In the genomic region with DNA sequence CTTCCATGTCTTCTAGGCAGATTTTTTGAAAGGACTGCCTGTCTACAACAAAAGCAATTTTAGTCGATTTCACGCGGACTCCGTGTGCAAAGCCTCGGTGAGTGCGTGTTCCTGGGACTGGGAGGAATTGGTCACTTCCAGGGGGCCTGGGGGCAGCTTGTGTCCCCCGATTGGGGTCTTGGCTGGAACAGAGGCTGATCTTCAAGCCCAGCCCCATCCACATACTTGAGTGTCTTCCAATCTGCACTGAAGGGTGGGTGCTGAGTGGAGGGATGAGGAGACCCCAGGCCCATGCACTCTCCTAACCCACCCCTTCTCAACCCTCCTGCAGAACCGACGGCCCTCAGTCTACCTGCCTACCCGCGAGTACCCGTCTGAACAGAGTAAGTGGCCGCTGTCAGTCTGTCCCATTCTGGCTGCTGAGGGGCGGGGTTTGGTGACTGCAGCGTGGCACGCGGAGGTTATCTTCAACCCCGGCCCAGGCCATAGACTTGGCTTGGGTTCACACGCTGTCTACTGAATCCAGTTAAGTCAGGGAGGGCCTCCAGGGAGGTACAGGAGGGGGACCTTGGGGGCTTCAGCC, we compare ENCODE assay signal across 17 cellular contexts. TPM values are rescaled to one million over a fixed set of nuclear protein-coding genes. Genes with fewer than 3 reads are reported as not detected.
DNase-seq lines count a peak whose midpoint lies in the region; ATAC-seq, FAIRE-seq and TF ChIP-seq lines count a peak whose summit lies in the region.
"Had no signal": no experiment of that assay in that cellular context is flagged by ENCODE, and none has a peak within 500 bp of the region (broad histone marks: within the 10 kb centered on the region; RNA-seq: fewer than 3 reads in every experiment).

No MANE protein-coding gene starts in this region.

- no peaks in the 10 kb centered on the region for H3K27me3 Mint-ChIP-seq in activated CD4-positive, alpha-beta T cell treated with anti-CD3 and anti-CD28 coated beads, Interleukin-2, amount 10 ng/mL, durations not matched to agents 7 days and 5 days

- DNase-seq in HTR-8/SVneo (ENCODE audit: insufficient read length, low spot score) (no peak), K562 (ENCODE audit: extremely low read depth in 1 of 4, low spot score in 3 of 4) (no peak), osteoblast (ENCODE audit: insufficient read length, low spot score, missing footprints) (peak; percentile 42), midbrain (lab: John Stamatoyannopoulos, UW) (no peak), AML-193 (lab: John Stamatoyannopoulos, UW) (no peak)
- no peak for DNase-seq in activated CD4-positive, alpha-beta T cell treated with anti-CD3 and anti-CD28 coated beads, Interleukin-2, amount 10 ng/mL, durations not matched to agents 7 days and 5 days
- DNase-seq: BE2C; CD8-positive, alpha-beta T cell; COR-L47; DND-41; GDM1; HCEC 1CT had no signal

- no peak for TF ChIP-seq POLR2A in K562 (conservative IDR thresholded peaks at IDR 0.05)

- H3K79me2 ChIP-seq in K562 (ENCODE audit: control insufficient read depth, insufficient read depth, low read length) (peaks cover 37% of the 10 kb centered on the region), osteoblast (ENCODE audit: insufficient read depth, low read length) (peaks cover 55% of the 10 kb centered on the region)

- H4K20me1 ChIP-seq in K562 (replicated peaks; ENCODE audit: control insufficient read depth, insufficient read depth, low read length), result 0 out of 2 replicates have a peak, but pooled peaks cover 5% of the 10 kb centered on the region
- peaks cover 36% of the 10 kb centered on the region for H4K20me1 ChIP-seq in osteoblast (ENCODE audit: insufficient read depth, low read length)

- FAIRE-seq in HTR-8/SVneo (lab: Jason Lieb, UNC) (peak; percentile 36), K562 (lab: Jason Lieb, UNC) (no peak)
- FAIRE-seq: A204.1, GM12892, HepG2 had no signal

- no peak overlapping the region for H3K4me3 ChIP-seq in K562
- H3K4me3 ChIP-seq in osteoblast (ENCODE audit: insufficient read depth, low read length), result no peak overlapping the region

- H2AFZ ChIP-seq in K562 (ENCODE audit: low read depth, low read length) (no peak overlapping the region), osteoblast (ENCODE audit: low read length) (no peak overlapping the region)

- no TSS peak for BruUV-seq in K562 (replicated peaks; lab: Mats Ljungman, UMichigan)

- CTCF ChIA-PET in K562 (lab: Yijun Ruan, JAX; ENCODE audit: low intra/inter-chr PET ratio), result no interaction called here
- CTCF ChIA-PET in activated CD4-positive, alpha-beta T cell treated with anti-CD3 and anti-CD28 coated beads, Interleukin-2, amount 10 ng/mL, durations not matched to agents 7 days and 5 days (lab: Charles Lee), result interaction anchor here (1.1 to 1.2 kb wide), 2 partner anchors 13 to 19 kb away, joined by 3 read pairs; no protein-coding TSS in a partner anchor

- POLR2A ChIA-PET in K562 (lab: Yijun Ruan, JAX), result interaction anchor here (0.5 kb wide), 1 partner anchor 273 kb away, joined by 4 read pairs; no protein-coding TSS in a partner anchor
- POLR2A ChIA-PET in activated CD4-positive, alpha-beta T cell treated with anti-CD3 and anti-CD28 coated beads, Interleukin-2, amount 10 ng/mL, durations not matched to agents 7 days and 5 days (lab: Charles Lee), result no interaction called here

- H3K27ac Mint-ChIP-seq in activated CD4-positive, alpha-beta T cell treated with anti-CD3 and anti-CD28 coated beads, Interleukin-2, amount 10 ng/mL, durations not matched to agents 7 days and 5 days, result no peak overlapping the region
- H3K27ac Mint-ChIP-seq: CD8-positive, alpha-beta T cell had no signal

- ATAC-seq in K562, result no peak
- ATAC-seq in HG03442 (IDR thresholded peaks at IDR 0.05; ENCODE audit: unreplicated experiment), result no peak
- ATAC-seq: CD8-positive, alpha-beta T cell; HepG2 had no signal

- peaks cover 33% of the 10 kb centered on the region for H3K4me1 Mint-ChIP-seq in activated CD4-positive, alpha-beta T cell treated with anti-CD3 and anti-CD28 coated beads, Interleukin-2, amount 10 ng/mL, durations not matched to agents 7 days and 5 days

- no peaks in the 10 kb centered on the region for H3K9me1 ChIP-seq in K562 (ENCODE audit: control insufficient read depth, insufficient read depth, low read length)

- no peak for TF ChIP-seq EP300 in K562 (IDR thresholded peaks at IDR 0.05; ENCODE audit: low read length)

- TF ChIP-seq CTCF in K562 (IDR thresholded peaks at IDR 0.05 in 2 of 3, conservative IDR thresholded peaks at IDR 0.05 in 1 of 3; ENCODE audit: insufficient read depth in 2 of 3, low read depth in 1 of 3, low read length in 3 of 3) (no peak), osteoblast (IDR thresholded peaks at IDR 0.05; ENCODE audit: extremely low read depth, low read depth, low read length) (no peak)

- 0 out of 4 replicates have a peak overlapping the region, but pooled peaks of 1 of the 2 experiments have one; percentile 42 for H3K9ac ChIP-seq in K562 (ENCODE audit: insufficient read depth in 1 of 2, low read depth in 2 of 2, low read length in 2 of 2)

- H3K4me2 ChIP-seq in K562 (ENCODE audit: insufficient read depth, low read length), result no peak overlapping the region
- no peak overlapping the region for H3K4me2 ChIP-seq in osteoblast (ENCODE audit: insufficient read depth, low read length)

- H3K9me3 Mint-ChIP-seq in activated CD4-positive, alpha-beta T cell treated with anti-CD3 and anti-CD28 coated beads, Interleukin-2, amount 10 ng/mL, durations not matched to agents 7 days and 5 days, result no peaks in the 10 kb centered on the region
- H3K9me3 Mint-ChIP-seq: CD8-positive, alpha-beta T cell had no signal

- no peak overlapping the region; the same call in 2 of the 3 replicates for H3K27ac ChIP-seq in K562 (ENCODE audit: extremely low read depth, low read depth, low read length)
- no peak overlapping the region for H3K27ac ChIP-seq in osteoblast (ENCODE audit: low read depth, low read length)
- H3K27ac ChIP-seq: C4-2B had no signal

- H3K9me3 ChIP-seq in K562 (replicated peaks; ENCODE audit: control insufficient read depth, insufficient read depth, low read depth, low read length), result no peaks in the 10 kb centered on the region
- H3K9me3 ChIP-seq in osteoblast (ENCODE audit: low read depth, low read length), result no peaks in the 10 kb centered on the region
- H3K9me3 ChIP-seq: BE2C had no signal

- 86% methylated on average over 19 of the region's 19 CpGs for WGBS in K562 (ENCODE audit: insufficient coverage, low coverage, missing lambda C conversion rate)

- in situ Hi-C loops in K562 (cut with MboI), result no loop called here

- intact Hi-C loops in K562 (cut with micrococcal nuclease), result no loop called here

- H3K4me1 ChIP-seq in K562 (replicated peaks in 1 of 2; ENCODE audit: control insufficient read depth in 2 of 2, insufficient read depth in 2 of 2, low read length in 2 of 2) (peaks cover 12 to 40% of the 10 kb centered on the region in 2 experiments; a peak in 4 of 5 replicates), osteoblast (ENCODE audit: insufficient read depth, low read length) (peaks cover 25% of the 10 kb centered on the region)
- H3K4me1 ChIP-seq: BE2C had no signal

- peaks cover 15% of the 10 kb centered on the region for H3K36me3 Mint-ChIP-seq in activated CD4-positive, alpha-beta T cell treated with anti-CD3 and anti-CD28 coated beads, Interleukin-2, amount 10 ng/mL, durations not matched to agents 7 days and 5 days (ENCODE audit: low read depth)

- H3K4me3 Mint-ChIP-seq in activated CD4-positive, alpha-beta T cell treated with anti-CD3 and anti-CD28 coated beads, Interleukin-2, amount 10 ng/mL, durations not matched to agents 7 days and 5 days, result no peak overlapping the region
- H3K4me3 Mint-ChIP-seq: CD8-positive, alpha-beta T cell had no signal

- H3K36me3 ChIP-seq in K562 (ENCODE audit: control insufficient read depth, insufficient read depth, low read length), result peaks cover 57% of the 10 kb centered on the region; the same call in 2 of the 3 replicates
- H3K36me3 ChIP-seq in osteoblast (ENCODE audit: insufficient read depth, low read length), result peaks cover 32% of the 10 kb centered on the region

- no peak for TF ChIP-seq RAD21 in K562 (CRISPR knock-in tag; conservative IDR thresholded peaks at IDR 0.05 in 1 of 2, IDR thresholded peaks at IDR 0.05 in 1 of 2)

- H3K27me3 ChIP-seq in K562 (ENCODE audit: control insufficient read depth in 2 of 2, insufficient read depth in 2 of 2, low read length in 2 of 2) (no peaks in the 10 kb centered on the region), osteoblast (ENCODE audit: insufficient read depth, low read length) (no peaks in the 10 kb centered on the region)
- H3K27me3 ChIP-seq: BE2C had no signal

RNA-seq across cellular contexts. Expression of gene DDA1, which starts 4.7 kb away (rescaled TPM):
- 15.2 and 39.3 TPM in 2 replicates for total RNA-seq in K562 (2011; cell fraction: chromatin; rRNA removed; ENCODE audit: low replicate concordance)
- total RNA-seq in K562 (2011; cell fraction: nucleolus; rRNA removed), result 28.5 and 28.7 TPM in 2 replicates
- 20.4 and 21.3 TPM in 2 replicates for total RNA-seq in K562 (2011; cell fraction: nucleoplasm; rRNA removed)
- 43.5 and 67.6 TPM in 2 replicates for total RNA-seq in K562 (2014; rRNA removed)
- total RNA-seq in K562 (2014; rRNA removed; fragmentation: Illumina TruSeq; extraction: Trizol), result 23.2 and 23.5 TPM in 2 replicates
- 32.7 and 33.2 TPM in 2 replicates for total RNA-seq in K562 (2015; rRNA removed; fragmentation: Illumina TruSeq; extraction: Trizol)
- 45.1 and 51.4 TPM in 2 replicates for total RNA-seq in K562 (2021)
- 33.8 and 43.2 TPM in 2 replicates for polyA plus RNA-seq in K562 (2011; rRNA removed)
- 30.2 and 37.1 TPM in 2 replicates for polyA plus RNA-seq in K562 (2011; cell fraction: cytosol; rRNA removed)
- polyA plus RNA-seq in K562 (2011; cell fraction: nucleus; rRNA removed), result 47.2 and 60.1 TPM in 2 replicates
- 77.4 and 90.9 TPM in 2 replicates for polyA plus RNA-seq in K562 (2012)
- 72.3 and 80.9 TPM in 2 replicates for polyA plus RNA-seq in K562 (2014; fragmentation: Illumina TruSeq; extraction: Trizol)
- 1 to 10 TPM; 1.4 to 4.3 TPM for polyA plus RNA-seq in K562 (2014; fragmentation: Nextera tagmentation; extraction: Ambion mirVana)
- polyA plus RNA-seq in K562 (2014; rRNA removed), result 68.0 and 83.8 TPM in 2 replicates
- polyA minus RNA-seq in K562 (2011; rRNA and poly(A)+ RNA removed), result 13.6 and 18.4 TPM in 2 replicates
- polyA minus RNA-seq in K562 (2011; cell fraction: cytosol; rRNA and poly(A)+ RNA removed), result 5.8 and 7.9 TPM in 2 replicates
- 8.5 and 8.7 TPM in 2 replicates for polyA minus RNA-seq in K562 (2011; cell fraction: nucleus; rRNA and poly(A)+ RNA removed)
- total RNA-seq in osteoblast, result 8.5 and 11.6 TPM in 2 replicates
- total RNA-seq in activated CD4-positive, alpha-beta T cell treated with anti-CD3 and anti-CD28 coated beads, Interleukin-2, amount 10 ng/mL, durations not matched to agents 7 days and 5 days, result 10 to 100 TPM; 39.5 to 45.3 TPM

RNA-seq across cellular contexts. Expression of gene MRPL34, which starts 8.4 kb away (rescaled TPM):
- total RNA-seq in K562 (2011; cell fraction: chromatin; rRNA removed; ENCODE audit: low replicate concordance), result 19.6 and 23.8 TPM in 2 replicates
- 18.0 and 22.4 TPM in 2 replicates for total RNA-seq in K562 (2011; cell fraction: nucleolus; rRNA removed)
- total RNA-seq in K562 (2011; cell fraction: nucleoplasm; rRNA removed), result 12.5 and 22.0 TPM in 2 replicates
- total RNA-seq in K562 (2014; rRNA removed), result 191 and 236 TPM in 2 replicates
- total RNA-seq in K562 (2014; rRNA removed; fragmentation: Illumina TruSeq; extraction: Trizol), result 40.7 and 46.5 TPM in 2 replicates
- total RNA-seq in K562 (2015; rRNA removed; fragmentation: Illumina TruSeq; extraction: Trizol), result 66.9 and 67.3 TPM in 2 replicates
- 129 and 158 TPM in 2 replicates for total RNA-seq in K562 (2021)
- 70.2 and 75.9 TPM in 2 replicates for polyA plus RNA-seq in K562 (2011; rRNA removed)
- 111 and 153 TPM in 2 replicates for polyA plus RNA-seq in K562 (2011; cell fraction: cytosol; rRNA removed)
- polyA plus RNA-seq in K562 (2011; cell fraction: nucleus; rRNA removed), result 45.5 and 64.0 TPM in 2 replicates
- 69.4 and 92.1 TPM in 2 replicates for polyA plus RNA-seq in K562 (2012)
- polyA plus RNA-seq in K562 (2014; fragmentation: Illumina TruSeq; extraction: Trizol), result 72.5 and 85.4 TPM in 2 replicates
- 10 to 100 TPM; 11.5 to 20.6 TPM for polyA plus RNA-seq in K562 (2014; fragmentation: Nextera tagmentation; extraction: Ambion mirVana)
- 256 and 284 TPM in 2 replicates for polyA plus RNA-seq in K562 (2014; rRNA removed)
- polyA minus RNA-seq in K562 (2011; rRNA and poly(A)+ RNA removed), result 19.7 and 20.4 TPM in 2 replicates
- polyA minus RNA-seq in K562 (2011; cell fraction: cytosol; rRNA and poly(A)+ RNA removed), result 15.6 and 16.5 TPM in 2 replicates
- polyA minus RNA-seq in K562 (2011; cell fraction: nucleus; rRNA and poly(A)+ RNA removed), result 5.8 and 7.4 TPM in 2 replicates
- 21.8 and 40.5 TPM in 2 replicates for total RNA-seq in osteoblast
- 10 to 100 TPM; 79.5 to 80.8 TPM for total RNA-seq in activated CD4-positive, alpha-beta T cell treated with anti-CD3 and anti-CD28 coated beads, Interleukin-2, amount 10 ng/mL, durations not matched to agents 7 days and 5 days

RNA-seq across cellular contexts. Expression of gene ABHD8, which starts 10.9 kb away (rescaled TPM):
- 2.0 TPM in 1 of 2 replicates, not detected in the other for total RNA-seq in K562 (2011; cell fraction: chromatin; rRNA removed; ENCODE audit: low replicate concordance)
- total RNA-seq in K562 (2011; cell fraction: nucleolus; rRNA removed), result 4.0 and 4.2 TPM in 2 replicates
- total RNA-seq in K562 (2011; cell fraction: nucleoplasm; rRNA removed), result 1.5 and 1.8 TPM in 2 replicates
- total RNA-seq in K562 (2014; rRNA removed), result 5.0 and 5.8 TPM in 2 replicates
- total RNA-seq in K562 (2014; rRNA removed; fragmentation: Illumina TruSeq; extraction: Trizol), result 0.22 and 0.29 TPM in 2 replicates
- 1.7 and 1.8 TPM in 2 replicates for total RNA-seq in K562 (2015; rRNA removed; fragmentation: Illumina TruSeq; extraction: Trizol)
- total RNA-seq in K562 (2021), result 5.6 and 6.6 TPM in 2 replicates
- 2.3 and 4.2 TPM in 2 replicates for polyA plus RNA-seq in K562 (2011; rRNA removed)
- 6.2 and 11.3 TPM in 2 replicates for polyA plus RNA-seq in K562 (2011; cell fraction: cytosol; rRNA removed)
- 2.0 and 2.3 TPM in 2 replicates for polyA plus RNA-seq in K562 (2011; cell fraction: nucleus; rRNA removed)
- polyA plus RNA-seq in K562 (2012), result 3.7 and 11.4 TPM in 2 replicates
- polyA plus RNA-seq in K562 (2014; fragmentation: Illumina TruSeq; extraction: Trizol), result 0.97 and 2.3 TPM in 2 replicates
- polyA plus RNA-seq in K562 (2014; fragmentation: Nextera tagmentation; extraction: Ambion mirVana), result under 1 TPM in 1 of 2 experiments, not detected in 1; 0.04 TPM
- polyA plus RNA-seq in K562 (2014; rRNA removed), result 3.8 and 5.2 TPM in 2 replicates
- polyA minus RNA-seq in K562 (2011; rRNA and poly(A)+ RNA removed), result 0.96 and 1.6 TPM in 2 replicates
- polyA minus RNA-seq in K562 (2011; cell fraction: cytosol; rRNA and poly(A)+ RNA removed), result 3.3 and 5.3 TPM in 2 replicates
- 2.7 and 3.0 TPM in 2 replicates for polyA minus RNA-seq in K562 (2011; cell fraction: nucleus; rRNA and poly(A)+ RNA removed)
- total RNA-seq in osteoblast, result 12.7 and 14.8 TPM in 2 replicates
- total RNA-seq in activated CD4-positive, alpha-beta T cell treated with anti-CD3 and anti-CD28 coated beads, Interleukin-2, amount 10 ng/mL, durations not matched to agents 7 days and 5 days, result 10 to 100 TPM in 1 of 2 experiments, 1 to 10 TPM in 1; 9.3 to 10.1 TPM

RNA-seq across cellular contexts. Expression of gene ANO8, which starts 20.6 kb away (rescaled TPM):
- total RNA-seq in K562 (2011; cell fraction: chromatin; rRNA removed; ENCODE audit: low replicate concordance), result 16.0 and 39.6 TPM in 2 replicates
- 22.4 and 24.5 TPM in 2 replicates for total RNA-seq in K562 (2011; cell fraction: nucleolus; rRNA removed)
- 14.4 and 15.8 TPM in 2 replicates for total RNA-seq in K562 (2011; cell fraction: nucleoplasm; rRNA removed)
- total RNA-seq in K562 (2014; rRNA removed) (2.5 and 3.5 TPM in 2 replicates), K562 (2014; rRNA removed; fragmentation: Illumina TruSeq; extraction: Trizol) (0.51 and 0.73 TPM in 2 replicates), K562 (2015; rRNA removed; fragmentation: Illumina TruSeq; extraction: Trizol) (1.6 and 2.4 TPM in 2 replicates), K562 (2021) (7.6 and 8.5 TPM in 2 replicates), osteoblast (5.1 and 7.4 TPM in 2 replicates)
- polyA plus RNA-seq in K562 (2011; rRNA removed) (2.2 and 5.1 TPM in 2 replicates), K562 (2014; fragmentation: Illumina TruSeq; extraction: Trizol) (1.5 and 2.5 TPM in 2 replicates), K562 (2014; fragmentation: Nextera tagmentation; extraction: Ambion mirVana) (under 1 TPM in 1 of 2 experiments, not detected in 1; 0.07 TPM), K562 (2014; rRNA removed) (7.1 and 7.7 TPM in 2 replicates)
- 2.8 and 3.7 TPM in 2 replicates for polyA plus RNA-seq in K562 (2011; cell fraction: cytosol; rRNA removed)
- 32.7 and 44.1 TPM in 2 replicates for polyA plus RNA-seq in K562 (2011; cell fraction: nucleus; rRNA removed)
- polyA plus RNA-seq in K562 (2012), result 4.9 and 11.8 TPM in 2 replicates
- polyA minus RNA-seq in K562 (2011; rRNA and poly(A)+ RNA removed), result 1.6 TPM in 2 replicates
- polyA minus RNA-seq in K562 (2011; cell fraction: cytosol; rRNA and poly(A)+ RNA removed), result 1.8 and 4.5 TPM in 2 replicates
- 10.5 and 14.6 TPM in 2 replicates for polyA minus RNA-seq in K562 (2011; cell fraction: nucleus; rRNA and poly(A)+ RNA removed)
- total RNA-seq in activated CD4-positive, alpha-beta T cell treated with anti-CD3 and anti-CD28 coated beads, Interleukin-2, amount 10 ng/mL, durations not matched to agents 7 days and 5 days, result 10 to 100 TPM; 16.4 to 17.5 TPM

RNA-seq across cellular contexts. Expression of gene GTPBP3, which starts 23.3 kb away (rescaled TPM):
- total RNA-seq in K562 (2011; cell fraction: chromatin; rRNA removed; ENCODE audit: low replicate concordance), result 83.2 and 239 TPM in 2 replicates
- total RNA-seq in K562 (2011; cell fraction: nucleolus; rRNA removed), result 206 and 242 TPM in 2 replicates
- 112 and 116 TPM in 2 replicates for total RNA-seq in K562 (2011; cell fraction: nucleoplasm; rRNA removed)
- total RNA-seq in K562 (2014; rRNA removed), result 110 and 138 TPM in 2 replicates
- 9.8 and 13.5 TPM in 2 replicates for total RNA-seq in K562 (2014; rRNA removed; fragmentation: Illumina TruSeq; extraction: Trizol)
- total RNA-seq in K562 (2015; rRNA removed; fragmentation: Illumina TruSeq; extraction: Trizol), result 28.7 and 32.9 TPM in 2 replicates
- 107 and 110 TPM in 2 replicates for total RNA-seq in K562 (2021)
- polyA plus RNA-seq in K562 (2011; rRNA removed), result 22.6 and 38.0 TPM in 2 replicates
- 38.5 and 83.5 TPM in 2 replicates for polyA plus RNA-seq in K562 (2011; cell fraction: cytosol; rRNA removed)
- polyA plus RNA-seq in K562 (2011; cell fraction: nucleus; rRNA removed), result 111 and 166 TPM in 2 replicates
- polyA plus RNA-seq in K562 (2012), result 45.8 and 50.2 TPM in 2 replicates
- polyA plus RNA-seq in K562 (2014; fragmentation: Illumina TruSeq; extraction: Trizol), result 19.0 and 35.4 TPM in 2 replicates
- polyA plus RNA-seq in K562 (2014; fragmentation: Nextera tagmentation; extraction: Ambion mirVana), result 1 to 10 TPM; 4.9 to 5.6 TPM
- polyA plus RNA-seq in K562 (2014; rRNA removed), result 124 and 143 TPM in 2 replicates
- 9.1 and 9.9 TPM in 2 replicates for polyA minus RNA-seq in K562 (2011; rRNA and poly(A)+ RNA removed)
- 23.5 and 50.0 TPM in 2 replicates for polyA minus RNA-seq in K562 (2011; cell fraction: cytosol; rRNA and poly(A)+ RNA removed)
- 92.0 and 97.6 TPM in 2 replicates for polyA minus RNA-seq in K562 (2011; cell fraction: nucleus; rRNA and poly(A)+ RNA removed)
- 10.9 and 14.7 TPM in 2 replicates for total RNA-seq in osteoblast
- total RNA-seq in activated CD4-positive, alpha-beta T cell treated with anti-CD3 and anti-CD28 coated beads, Interleukin-2, amount 10 ng/mL, durations not matched to agents 7 days and 5 days, result 10 to 100 TPM; 30.9 to 41.3 TPM
